In the genomic region with DNA sequence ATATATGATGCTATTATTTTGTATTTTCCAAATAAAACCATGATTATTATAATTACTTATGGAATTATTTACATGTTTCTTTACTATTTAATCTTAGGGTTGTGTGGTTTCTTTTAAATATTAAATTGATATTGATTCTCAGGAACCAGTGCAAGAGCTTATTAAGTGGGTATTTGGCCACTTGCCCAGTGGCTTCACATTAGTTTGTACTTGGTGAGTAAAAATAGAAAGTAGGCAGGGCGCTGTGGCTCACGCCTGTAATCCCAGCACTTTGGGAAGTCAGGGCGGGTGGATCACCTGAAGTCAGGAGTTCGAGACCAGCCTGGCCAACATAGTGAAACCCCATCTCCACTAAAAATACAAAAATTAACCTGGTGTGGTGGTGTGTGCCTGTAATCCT, we compare ENCODE assay signal across 18 cellular contexts.
"Had no signal": no experiment of that assay in that cellular context is flagged by ENCODE, and none has a peak within 500 bp of the region (broad histone marks: within the 10 kb centered on the region; RNA-seq: fewer than 3 reads in every experiment).

No MANE protein-coding gene starts in this region.

- H3K4me3 ChIP-seq: colonic mucosa, esophagus squamous epithelium, heart right ventricle, tibial nerve had no signal

- H3K4me3 Mint-ChIP-seq: activated CD8-positive, alpha-beta T cell treated with anti-CD3 and anti-CD28 coated beads for 36 hours; activated T-cell treated with anti-CD3 and anti-CD28 coated beads, Interleukin-2, amount 50 U/mL, for 4 hours; memory B cell; natural killer cell had no signal

- H3K36me3 Mint-ChIP-seq: memory B cell, natural killer cell had no signal

- H3K27me3 ChIP-seq: colonic mucosa, esophagus squamous epithelium, heart right ventricle, tibial nerve had no signal

- H3K27ac Mint-ChIP-seq: activated CD8-positive, alpha-beta T cell treated with anti-CD3 and anti-CD28 coated beads for 36 hours; activated naive CD4-positive, alpha-beta T cell treated with anti-CD3 and anti-CD28 coated beads, Interleukin-2, amount 50 U/mL, for 72 hours; memory B cell; natural killer cell had no signal

- ATAC-seq: activated CD8-positive, alpha-beta T cell treated with anti-CD3 and anti-CD28 coated beads for 36 hours; activated naive CD4-positive, alpha-beta T cell treated with anti-CD3 and anti-CD28 coated beads, Interleukin-2, amount 50 U/mL, for 72 hours; activated T-cell treated with anti-CD3 and anti-CD28 coated beads, Interleukin-2, amount 50 U/mL, for 4 hours; heart right ventricle; natural killer cell; right cardiac atrium had no signal

- H3K4me1 ChIP-seq: colonic mucosa, esophagus squamous epithelium, heart right ventricle, tibial nerve had no signal

- H3K9me3 Mint-ChIP-seq: activated CD8-positive, alpha-beta T cell treated with anti-CD3 and anti-CD28 coated beads for 36 hours; activated T-cell treated with anti-CD3 and anti-CD28 coated beads, Interleukin-2, amount 50 U/mL, for 4 hours; natural killer cell had no signal

- DNase-seq: activated CD4-positive, alpha-beta T cell treated with anti-CD3 and anti-CD28 coated beads, Interleukin-2, amount 50 U/mL, for 1 hour; activated CD8-positive, alpha-beta T cell treated with anti-CD3 and anti-CD28 coated beads for 36 hours; activated naive CD4-positive, alpha-beta T cell; activated T-cell treated with anti-CD3 and anti-CD28 coated beads, Interleukin-2, amount 50 U/mL, for 4 hours; colonic mucosa; effector CD8-positive, alpha-beta T cell; esophagus squamous epithelium; foreskin melanocyte; heart right ventricle; midbrain; natural killer cell; right cardiac atrium; stimulated activated CD4-positive, alpha-beta T cell treated with anti-CD3 and anti-CD28 coated beads, Interleukin-2, amount 100 ng/mL, for 48 hours; stimulated activated naive CD4-positive, alpha-beta T cell treated with Interleukin-2 at 50 U/mL for 16 hours; T1000 had no signal

- H3K9me3 ChIP-seq: colonic mucosa, esophagus squamous epithelium, heart right ventricle, tibial nerve had no signal

- H3K27me3 Mint-ChIP-seq: activated CD8-positive, alpha-beta T cell treated with anti-CD3 and anti-CD28 coated beads for 36 hours had no signal

- H3K36me3 ChIP-seq: colonic mucosa, esophagus squamous epithelium, heart right ventricle, tibial nerve had no signal
